Comparison of ENCODE assay signal across 8 cellular contexts in genomic region chr16:19066988-19067348, GRCh38. TPM values are rescaled to one million over a fixed set of nuclear protein-coding genes. Genes with fewer than 3 reads are reported as not detected.
DNase-seq lines count a peak whose midpoint lies in the region; ATAC-seq and TF ChIP-seq lines count a peak whose summit lies in the region.

No MANE protein-coding gene starts in this region.

- H3K4me3 ChIP-seq in lower lobe of right lung (peak overlapping the region; percentile 77), thoracic aorta (peak overlapping the region; percentile 100)

- TF ChIP-seq CTCF in lower lobe of right lung (IDR thresholded peaks at IDR 0.05) (no peak), thoracic aorta (IDR thresholded peaks at IDR 0.05) (no peak)

- H3K27me3 ChIP-seq in lower lobe of right lung (ENCODE audit: low read depth) (no peaks in the 10 kb centered on the region), thoracic aorta (replicated peaks; ENCODE audit: insufficient read depth) (no peaks in the 10 kb centered on the region)

- peak overlapping the region; percentile 100 for H3K27ac Mint-ChIP-seq in activated CD4-positive, alpha-beta T cell treated with anti-CD3 and anti-CD28 coated beads, Interleukin-2, amount 10 ng/mL, durations not matched to agents 7 days and 5 days

- no peaks in the 10 kb centered on the region for H3K27me3 Mint-ChIP-seq in activated CD4-positive, alpha-beta T cell treated with anti-CD3 and anti-CD28 coated beads, Interleukin-2, amount 10 ng/mL, durations not matched to agents 7 days and 5 days

- H3K4me1 ChIP-seq in lower lobe of right lung: peaks cover 17% of the 10 kb centered on the region
- peaks cover 4 to 14% of the 10 kb centered on the region in 2 donors for H3K4me1 ChIP-seq in thoracic aorta (ENCODE audit: control insufficient read depth in 1 of 2, low read depth in 2 of 2)

- ATAC-seq in lower lobe of right lung (no peak), thoracic aorta (ENCODE audit: insufficient number of reproducible peaks, low FRiP score, low read depth) (no peak), HG02852 (IDR thresholded peaks at IDR 0.05; ENCODE audit: unreplicated experiment) (no peak)

- peaks cover 17% of the 10 kb centered on the region for H3K4me1 Mint-ChIP-seq in activated CD4-positive, alpha-beta T cell treated with anti-CD3 and anti-CD28 coated beads, Interleukin-2, amount 10 ng/mL, durations not matched to agents 7 days and 5 days

- DNase-seq in activated CD4-positive, alpha-beta T cell treated with anti-CD3 and anti-CD28 coated beads, Interleukin-2, amount 10 ng/mL, durations not matched to agents 7 days and 5 days: no peak
- no peak for DNase-seq in activated CD4-positive, alpha-beta T cell treated with anti-CD3 and anti-CD28 coated beads for 1 hour
- DNase-seq in lower lobe of right lung: no peak
- no peak for DNase-seq in thoracic aorta (ENCODE audit: low spot score)
- no peak for DNase-seq in NCI-H146 (lab: John Stamatoyannopoulos, UW)
- no peak for DNase-seq in putamen (ENCODE audit: low spot score)

- POLR2A ChIA-PET in activated CD4-positive, alpha-beta T cell treated with anti-CD3 and anti-CD28 coated beads, Interleukin-2, amount 10 ng/mL, durations not matched to agents 7 days and 5 days (lab: Charles Lee): interaction anchor here (0.8 kb wide), 1 partner anchor 266 kb away, joined by 3 read pairs; the partner anchor contains the start of gene ARL6IP1

- H3K27ac ChIP-seq in angular gyrus (ENCODE audit: low read depth, low read length): peak overlapping the region; percentile 100
- H3K27ac ChIP-seq in lower lobe of right lung: peak overlapping the region; percentile 99
- peak overlapping the region; percentile 100 for H3K27ac ChIP-seq in thoracic aorta

- H3K9me3 Mint-ChIP-seq in activated CD4-positive, alpha-beta T cell treated with anti-CD3 and anti-CD28 coated beads, Interleukin-2, amount 10 ng/mL, durations not matched to agents 7 days and 5 days: no peaks in the 10 kb centered on the region

- CTCF ChIA-PET in activated CD4-positive, alpha-beta T cell treated with anti-CD3 and anti-CD28 coated beads, Interleukin-2, amount 10 ng/mL, durations not matched to agents 7 days and 5 days (lab: Charles Lee): interaction anchor here (0.8 to 1.4 kb wide), 7 partner anchors 9 to 489 kb away, joined by 3 read pairs; partner anchors contain the start of gene VPS35L

- H3K36me3 Mint-ChIP-seq in activated CD4-positive, alpha-beta T cell treated with anti-CD3 and anti-CD28 coated beads, Interleukin-2, amount 10 ng/mL, durations not matched to agents 7 days and 5 days (ENCODE audit: low read depth): no peaks in the 10 kb centered on the region

- peak overlapping the region; percentile 89 for H3K4me3 Mint-ChIP-seq in activated CD4-positive, alpha-beta T cell treated with anti-CD3 and anti-CD28 coated beads, Interleukin-2, amount 10 ng/mL, durations not matched to agents 7 days and 5 days

- no peaks in the 10 kb centered on the region for H3K9me3 ChIP-seq in lower lobe of right lung
- H3K9me3 ChIP-seq in thoracic aorta: no peaks in the 10 kb centered on the region

- intact Hi-C loops in lower lobe of right lung (cut with DNase I): no loop called here

- H3K36me3 ChIP-seq in lower lobe of right lung: peaks cover 10% of the 10 kb centered on the region
- no peaks in the 10 kb centered on the region for H3K36me3 ChIP-seq in thoracic aorta

RNA-seq across cellular contexts. Expression of gene COQ7, which starts 0.4 kb away (rescaled TPM):
- total RNA-seq in activated CD4-positive, alpha-beta T cell treated with anti-CD3 and anti-CD28 coated beads, Interleukin-2, amount 10 ng/mL, durations not matched to agents 7 days and 5 days: 10 to 100 TPM; 11.6 to 15.3 TPM
- total RNA-seq in lower lobe of right lung: 17.3 TPM
- 10 to 100 TPM; 15.4 to 18.3 TPM for total RNA-seq in thoracic aorta

RNA-seq across cellular contexts. Expression of gene ITPRIPL2, which starts 46.8 kb away (rescaled TPM):
- total RNA-seq in activated CD4-positive, alpha-beta T cell treated with anti-CD3 and anti-CD28 coated beads, Interleukin-2, amount 10 ng/mL, durations not matched to agents 7 days and 5 days: 1 to 10 TPM; 2.1 to 2.3 TPM
- total RNA-seq in lower lobe of right lung (60.7 TPM), thoracic aorta (100 to 1,000 TPM; 113 to 118 TPM)

Comparison
In these comparisons a context has a peak if more than half of its experiments do, and no peak if none do; other contexts are left out.
1. RNA of gene ITPRIPL2, which starts 46.8 kb away (total RNA-seq): 113 to 118 TPM in thoracic aorta and 60.7 TPM in lower lobe of right lung (single experiment); 2.1 to 2.3 TPM in activated CD4-positive, alpha-beta T cell treated with anti-CD3 and anti-CD28 coated beads, Interleukin-2, amount 10 ng/mL, durations not matched to agents 7 days and 5 days; every median in the first group is over 10 times any median in the second.
2. Peak in every context shown above with its lines, with median percentiles within 50 percentile points of each other: H3K27ac ChIP-seq.